In genomic region chrX:152958047-152958446, GRCh38 we compare ENCODE assay signal across 8 cellular contexts. TPM values are rescaled to one million over a fixed set of nuclear protein-coding genes. Genes with fewer than 3 reads are reported as not detected.
DNase-seq lines count a peak whose midpoint lies in the region; ATAC-seq and TF ChIP-seq lines count a peak whose summit lies in the region.

No MANE protein-coding gene starts in this region.

- H3K36me3 ChIP-seq in SJCRH30 (no peaks in the 10 kb centered on the region), thyroid gland (no peaks in the 10 kb centered on the region)

- H3K4me3 Mint-ChIP-seq in activated T-cell treated with anti-CD3 and anti-CD28 coated beads, Interleukin-2, amount 50 U/mL, for 72 hours = peak overlapping the region; percentile 69 to 79

- H3K4me1 ChIP-seq in SJCRH30 = no peaks in the 10 kb centered on the region
- H3K4me1 ChIP-seq in thyroid gland = peaks cover 0 to 8% of the 10 kb centered on the region in 2 donors

- no peaks in the 10 kb centered on the region for H3K9me3 ChIP-seq in SJCRH30 (replicated peaks)
- H3K9me3 ChIP-seq in thyroid gland = no peaks in the 10 kb centered on the region

- peak overlapping the region; percentile 52; the same call in 1 of the 2 replicates for H3K27ac ChIP-seq in SJCRH30
- peak overlapping the region; percentile 62 to 73 (median 65) for H3K27ac ChIP-seq in thyroid gland

- peak in 1 of 2 donors; percentile 1 for DNase-seq in activated T-cell treated with anti-CD3 and anti-CD28 coated beads, Interleukin-2, amount 50 U/mL, for 72 hours
- DNase-seq in activated T-cell treated with anti-CD3 and anti-CD28 coated beads, Interleukin-2, amount 50 U/mL, for 1 hour = no peak
- no peak for DNase-seq in SJCRH30
- peak; percentile 5 for DNase-seq in germinal center (ENCODE audit: low spot score)
- no peak for DNase-seq in thyroid gland
- no peak for DNase-seq in NCI-H1930 (lab: John Stamatoyannopoulos, UW)

- peaks cover 13% of the 10 kb centered on the region for H3K4me1 Mint-ChIP-seq in activated T-cell treated with anti-CD3 and anti-CD28 coated beads, Interleukin-2, amount 50 U/mL, for 72 hours (ENCODE audit: low read depth)

- H3K4me3 ChIP-seq in SJCRH30 (peak overlapping the region; percentile 47), thyroid gland (replicated peaks in 1 of 3) (no peak overlapping the region)

- H3K36me3 Mint-ChIP-seq in activated T-cell treated with anti-CD3 and anti-CD28 coated beads, Interleukin-2, amount 50 U/mL, for 72 hours (ENCODE audit: insufficient read depth in 2 of 2) = peaks cover 2% of the 10 kb centered on the region in 2 donors

- no peak for ATAC-seq in activated T-cell treated with anti-CD3 and anti-CD28 coated beads, Interleukin-2, amount 50 U/mL, for 72 hours (replicated peaks in 1 of 2)
- no peak for ATAC-seq in HG03457 (IDR thresholded peaks at IDR 0.05; ENCODE audit: unreplicated experiment)
- ATAC-seq in HG03139 (IDR thresholded peaks at IDR 0.05; ENCODE audit: unreplicated experiment) = no peak

- intact Hi-C loops in thyroid gland (cut with DNase I) = no loop called here

- H3K27me3 ChIP-seq in SJCRH30 (no peaks in the 10 kb centered on the region), thyroid gland (no peaks in the 10 kb centered on the region)

- H3K27me3 Mint-ChIP-seq in activated T-cell treated with anti-CD3 and anti-CD28 coated beads, Interleukin-2, amount 50 U/mL, for 72 hours (ENCODE audit: low read depth) = peaks cover 19% of the 10 kb centered on the region

- TF ChIP-seq CTCF in thyroid gland (IDR thresholded peaks at IDR 0.05) = no peak

- no peaks in the 10 kb centered on the region for H3K9me3 Mint-ChIP-seq in activated T-cell treated with anti-CD3 and anti-CD28 coated beads, Interleukin-2, amount 50 U/mL, for 72 hours

- 86 to 88% methylated on average over 5 of the region's 5 CpGs for WGBS in thyroid gland, 2 donors

- no peak for TF ChIP-seq POLR2A in thyroid gland (IDR thresholded peaks at IDR 0.05)

- peak overlapping the region; percentile 86 for H3K27ac Mint-ChIP-seq in activated T-cell treated with anti-CD3 and anti-CD28 coated beads, Interleukin-2, amount 50 U/mL, for 72 hours

RNA-seq across cellular contexts. Expression of gene PNMA5, which starts 35.9 kb away (rescaled TPM):
- total RNA-seq in activated T-cell treated with anti-CD3 and anti-CD28 coated beads, Interleukin-2, amount 50 U/mL, for 72 hours = under 1 TPM in 1 of 2 donors, not detected in 1; 0.16 TPM
- total RNA-seq in SJCRH30 (2014; rRNA removed; shearing (Covaris generic)) = not detected in 2 replicates
- total RNA-seq in thyroid gland = not detected
